In the genomic region with DNA sequence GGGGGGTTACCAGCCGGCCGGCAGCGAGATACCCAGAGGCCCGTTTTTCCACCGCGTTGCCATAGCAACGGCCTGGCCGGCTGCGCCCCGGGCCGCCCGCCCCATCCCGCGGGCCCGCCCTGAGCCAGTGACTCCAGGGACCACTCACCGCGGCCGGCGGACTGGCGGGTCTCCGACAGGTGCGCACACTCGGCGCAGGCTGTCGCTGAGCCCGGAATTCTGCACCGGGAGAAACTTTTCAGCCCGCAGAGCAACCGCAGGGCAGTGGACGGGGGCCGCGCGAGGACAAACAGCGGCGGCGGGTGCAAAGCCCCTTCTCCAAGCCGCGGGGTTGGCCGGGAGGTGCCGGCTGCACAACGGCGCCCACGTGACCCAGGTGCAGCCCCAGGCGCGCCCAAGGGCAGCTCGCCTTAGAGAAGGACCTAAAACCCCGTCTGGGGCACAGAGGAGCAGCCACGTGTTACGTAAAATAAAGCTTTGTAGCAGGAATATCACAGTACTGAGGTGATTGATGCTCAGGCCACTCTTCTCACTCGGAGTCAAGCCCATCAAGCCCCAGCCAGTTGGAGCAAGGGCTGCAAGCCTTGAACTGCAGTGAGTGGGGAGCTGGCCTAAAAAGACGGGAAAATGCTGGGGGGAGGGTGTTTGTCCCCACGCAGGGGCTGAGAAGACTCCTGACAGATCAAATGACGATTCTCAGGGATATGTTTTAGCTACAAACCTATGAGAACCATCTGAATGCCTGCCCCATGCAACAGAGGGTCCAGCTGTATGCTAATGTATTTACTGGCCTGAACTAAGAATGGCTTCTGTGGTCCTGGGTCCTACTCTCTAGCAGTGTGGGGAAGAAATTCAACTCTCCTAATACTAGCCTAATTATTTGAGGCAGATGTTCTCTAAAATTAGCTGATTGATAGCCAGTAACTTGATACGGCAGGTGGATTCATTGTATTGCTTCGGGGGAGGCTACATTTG, we compare ENCODE assay signal across 9 cellular contexts. TPM values are rescaled to one million over a fixed set of nuclear protein-coding genes. Genes with fewer than 3 reads are reported as not detected.
DNase-seq lines count a peak whose midpoint lies in the region; ATAC-seq and TF ChIP-seq lines count a peak whose summit lies in the region.
"Had no signal": no experiment of that assay in that cellular context is flagged by ENCODE, and none has a peak within 500 bp of the region (broad histone marks: within the 10 kb centered on the region; RNA-seq: fewer than 3 reads in every experiment).

A gene (minus strand): TSS at position 294 of the 975 bp plus-strand sequence. CDS start 119,323 bp downstream, outside the sequence.

- peak; percentile 57 for TF ChIP-seq POLR2A in GM18951 (IDR thresholded peaks at IDR 0.05; ENCODE audit: extremely low read depth, insufficient read depth, insufficient read length)

- in situ Hi-C loops in GM18951 (cut with MboI; ENCODE audit: low sequenced_read_pairs, unreplicated experiment) = no loop called here

- H3K27ac Mint-ChIP-seq in activated T-helper 2 cell treated with anti-CD3 and anti-CD28 coated beads, Interferon-gamma antibody, Interleukin-2, Interleukin-4, amounts not matched to agents 10 μg/mL and 5 μg/mL and 100 μg/mL, durations not matched to agents 14 hours and 24 hours and 36 hours = no peak within 1 kb of the TSS

- peak; percentile 80 for DNase-seq in NCI-H345 (lab: John Stamatoyannopoulos, UW)
- peak; percentile 24 for DNase-seq in activated T-helper 2 cell treated with anti-CD3 and anti-CD28 coated beads, Interferon-gamma antibody, Interleukin-2, Interleukin-4, amounts not matched to agents 10 μg/mL and 5 μg/mL and 100 μg/mL, durations not matched to agents 14 hours and 24 hours and 36 hours (ENCODE audit: low spot score)
- no peak for DNase-seq in right atrium auricular region (ENCODE audit: low spot score)
- peak; percentile 92 for DNase-seq in retina
- no peak for DNase-seq in globus pallidus (ENCODE audit: low spot score)

- H3K4me2 ChIP-seq in BLaER1 = peak within 1 kb of the TSS; percentile 49

- H3K36me3 ChIP-seq in BLaER1 = no peaks in the 10 kb centered on the region
- no peaks in the 10 kb centered on the region for H3K36me3 ChIP-seq in right atrium auricular region

- H3K27ac ChIP-seq in BLaER1 = no peak within 1 kb of the TSS
- peak within 1 kb of the TSS; percentile 67 to 73 for H3K27ac ChIP-seq in right atrium auricular region

- H3K36me3 Mint-ChIP-seq in activated T-helper 2 cell treated with anti-CD3 and anti-CD28 coated beads, Interferon-gamma antibody, Interleukin-2, Interleukin-4, amounts not matched to agents 10 μg/mL and 5 μg/mL and 100 μg/mL, durations not matched to agents 14 hours and 24 hours and 36 hours (ENCODE audit: low read depth) = no peaks in the 10 kb centered on the region

- peaks cover 66% of the 10 kb centered on the region for H3K27me3 Mint-ChIP-seq in activated T-helper 2 cell treated with anti-CD3 and anti-CD28 coated beads, Interferon-gamma antibody, Interleukin-2, Interleukin-4, amounts not matched to agents 10 μg/mL and 5 μg/mL and 100 μg/mL, durations not matched to agents 14 hours and 24 hours and 36 hours (ENCODE audit: low read depth)

- H3K4me3 ChIP-seq in BLaER1 (peak within 1 kb of the TSS; percentile 60), right atrium auricular region (peak within 1 kb of the TSS; percentile 60 to 71)

- no peaks in the 10 kb centered on the region for H3K9me3 Mint-ChIP-seq in activated T-helper 2 cell treated with anti-CD3 and anti-CD28 coated beads, Interferon-gamma antibody, Interleukin-2, Interleukin-4, amounts not matched to agents 10 μg/mL and 5 μg/mL and 100 μg/mL, durations not matched to agents 14 hours and 24 hours and 36 hours

- peak; percentile 96 for ATAC-seq in HG03066 (IDR thresholded peaks at IDR 0.05; ENCODE audit: low read depth, unreplicated experiment)

- peak within 1 kb of the TSS; percentile 67 for H3K4me3 Mint-ChIP-seq in activated T-helper 2 cell treated with anti-CD3 and anti-CD28 coated beads, Interferon-gamma antibody, Interleukin-2, Interleukin-4, amounts not matched to agents 10 μg/mL and 5 μg/mL and 100 μg/mL, durations not matched to agents 14 hours and 24 hours and 36 hours (ENCODE audit: low read depth)

- H3K9ac ChIP-seq in BLaER1 = no peak within 1 kb of the TSS

- H3K9me3 ChIP-seq in BLaER1 = peaks cover 21% of the 10 kb centered on the region
- no peaks in the 10 kb centered on the region for H3K9me3 ChIP-seq in right atrium auricular region

- H3K4me1 Mint-ChIP-seq in activated T-helper 2 cell treated with anti-CD3 and anti-CD28 coated beads, Interferon-gamma antibody, Interleukin-2, Interleukin-4, amounts not matched to agents 10 μg/mL and 5 μg/mL and 100 μg/mL, durations not matched to agents 14 hours and 24 hours and 36 hours (ENCODE audit: low read depth) = peaks cover 4% of the 10 kb centered on the region

- intact Hi-C loops in activated T-helper 2 cell treated with anti-CD3 and anti-CD28 coated beads, Interferon-gamma antibody, Interleukin-2, Interleukin-4, amounts not matched to agents 10 μg/mL and 5 μg/mL and 100 μg/mL, durations not matched to agents 14 hours and 24 hours and 36 hours (cut with micrococcal nuclease) = no loop called here

- no peaks in the 10 kb centered on the region for H4K20me1 ChIP-seq in BLaER1

- no peak for TF ChIP-seq CTCF in right atrium auricular region (IDR thresholded peaks at IDR 0.05)

- H3K4me1 ChIP-seq in BLaER1 (peaks cover 13% of the 10 kb centered on the region), right atrium auricular region (peaks cover 0 to 11% of the 10 kb centered on the region in 2 donors)

- H3K27me3 ChIP-seq in BLaER1 = peaks cover 48% of the 10 kb centered on the region
- no peaks in the 10 kb centered on the region for H3K27me3 ChIP-seq in right atrium auricular region

RNA-seq across cellular contexts. Expression of the gene that starts here (rescaled TPM):
- 0.11 and 0.62 TPM in 2 replicates for total RNA-seq in activated T-helper 2 cell treated with anti-CD3 and anti-CD28 coated beads, Interferon-gamma antibody, Interleukin-2, Interleukin-4, amounts not matched to agents 10 μg/mL and 5 μg/mL and 100 μg/mL, durations not matched to agents 14 hours and 24 hours and 36 hours
- total RNA-seq in right atrium auricular region = 10 to 100 TPM; 16.4 to 23.0 TPM
- total RNA-seq: SK-MEL-5 had no signal

Comparison
In these comparisons a context has a peak if more than half of its experiments do, and no peak if none do; other contexts are left out.
1. RNA of the gene that starts here (total RNA-seq): 16.4 to 23.0 TPM in right atrium auricular region; 0.11 to 0.62 TPM in activated T-helper 2 cell treated with anti-CD3 and anti-CD28 coated beads, Interferon-gamma antibody, Interleukin-2, Interleukin-4, amounts not matched to agents 10 μg/mL and 5 μg/mL and 100 μg/mL, durations not matched to agents 14 hours and 24 hours and 36 hours; every median in the first group is over 10 times any median in the second.
2. Peak in DNase-seq in activated T-helper 2 cell treated with anti-CD3 and anti-CD28 coated beads, Interferon-gamma antibody, Interleukin-2, Interleukin-4, amounts not matched to agents 10 μg/mL and 5 μg/mL and 100 μg/mL, durations not matched to agents 14 hours and 24 hours and 36 hours; RNA of the gene not detected or under 1 TPM.
3. DNase-seq: peak in NCI-H345 (single experiment) and retina (single experiment); none in right atrium auricular region (single experiment) and globus pallidus (single experiment).